Comparison of ENCODE assay signal across 8 cellular contexts in genomic region chr12:92649511-92650227, GRCh38. TPM values are rescaled to one million over a fixed set of nuclear protein-coding genes. Genes with fewer than 3 reads are reported as not detected.
DNase-seq lines count a peak whose midpoint lies in the region; ATAC-seq and TF ChIP-seq lines count a peak whose summit lies in the region.

No MANE protein-coding gene starts in this region.

- no peaks in the 10 kb centered on the region for H3K27me3 Mint-ChIP-seq in GM23338 (ENCODE audit: insufficient read depth, low read depth, poor library complexity)

- H3K9ac ChIP-seq in Loucy (ENCODE audit: low read depth, low read length, poor library complexity, severe bottlenecking): no peak overlapping the region

- H3K27ac ChIP-seq in GM23338 (ENCODE audit: low read depth) (no peak overlapping the region), uterus (no peak overlapping the region)

- peak; percentile 81 for DNase-seq in EL
- peak; percentile 87 for DNase-seq in GM23338 (ENCODE audit: low spot score)
- peak; percentile 77 to 78 for DNase-seq in SHP77 (lab: John Stamatoyannopoulos, UW)
- DNase-seq in activated gamma-delta T cell treated with anti-CD3 and anti-CD28 coated beads, Interleukin-2, amount 50 U/mL, for 16 hours (ENCODE audit: low read depth): peak; percentile 39
- peak; percentile 61 for DNase-seq in germinal center (ENCODE audit: low spot score)
- DNase-seq in pons (ENCODE audit: low spot score): peak; percentile 89
- DNase-seq in uterus: peak; percentile 20 to 67

- no peak overlapping the region for H2AFZ ChIP-seq in GM23338
- no peak overlapping the region for H2AFZ ChIP-seq in Loucy (ENCODE audit: low read length)

- H3K36me3 ChIP-seq in GM23338 (ENCODE audit: insufficient read depth): no peaks in the 10 kb centered on the region
- H3K36me3 ChIP-seq in Loucy (ENCODE audit: insufficient read depth, low read length): no peaks in the 10 kb centered on the region
- H3K36me3 ChIP-seq in uterus: no peaks in the 10 kb centered on the region

- peak overlapping the region; percentile 63 for H3K27ac Mint-ChIP-seq in GM23338

- H3K36me3 Mint-ChIP-seq in GM23338 (ENCODE audit: low read depth): no peaks in the 10 kb centered on the region

- H3K9me2 ChIP-seq in GM23338 (ENCODE audit: insufficient read depth) (no peaks in the 10 kb centered on the region), Loucy (replicated peaks; ENCODE audit: low read depth, low read length) (no peaks in the 10 kb centered on the region)

- TF ChIP-seq CTCF in GM23338 (conservative IDR thresholded peaks at IDR 0.05; ENCODE audit: low read depth in 2 of 2) (peak; percentile 70 to 95), Loucy (conservative IDR thresholded peaks at IDR 0.05; ENCODE audit: low read length) (peak; percentile 73), uterus (IDR thresholded peaks at IDR 0.05) (peak; percentile 58 to 84 (median 70))

- H3K4me1 Mint-ChIP-seq in GM23338: peaks cover 22% of the 10 kb centered on the region

- intact Hi-C loops in uterus (cut with DNase I; ENCODE audit: low total_unique reads): loop anchor here (5.0 kb wide), 1 partner anchor 1287 kb away; no protein-coding TSS in a partner anchor

- no peaks in the 10 kb centered on the region for H3K79me2 ChIP-seq in GM23338 (replicated peaks; ENCODE audit: insufficient read depth)
- no peaks in the 10 kb centered on the region for H3K79me2 ChIP-seq in Loucy (ENCODE audit: insufficient read depth, low read length)

- H3K4me3 Mint-ChIP-seq in GM23338: no peak overlapping the region

- H3K4me2 ChIP-seq in GM23338: peak overlapping the region; percentile 19; the same call in 1 of the 2 replicates
- no peak overlapping the region for H3K4me2 ChIP-seq in Loucy (ENCODE audit: low read depth, low read length, poor library complexity, severe bottlenecking)

- peak; percentile 98 for ATAC-seq in GM23338

- H4K20me1 ChIP-seq in GM23338 (replicated peaks; ENCODE audit: insufficient read depth): no peaks in the 10 kb centered on the region
- H4K20me1 ChIP-seq in Loucy (ENCODE audit: insufficient read depth, low read length, poor library complexity, severe bottlenecking): no peaks in the 10 kb centered on the region

- TF ChIP-seq POLR2A in uterus (IDR thresholded peaks at IDR 0.05): no peak

- no peak overlapping the region for H3K4me3 ChIP-seq in GM23338
- H3K4me3 ChIP-seq in Loucy (ENCODE audit: low read length, poor library complexity, severe bottlenecking): no peak overlapping the region
- H3K4me3 ChIP-seq in uterus: no peak overlapping the region

- no peaks in the 10 kb centered on the region; the same call in 2 of the 3 replicates for H3K9me3 Mint-ChIP-seq in GM23338

- no peaks in the 10 kb centered on the region for H3F3A ChIP-seq in GM23338 (replicated peaks; ENCODE audit: low read depth)
- no peaks in the 10 kb centered on the region for H3F3A ChIP-seq in Loucy (ENCODE audit: low read depth)

- H3K27me3 ChIP-seq in GM23338 (ENCODE audit: insufficient read depth) (no peaks in the 10 kb centered on the region), Loucy (ENCODE audit: insufficient read depth, low read length, poor library complexity, severe bottlenecking) (no peaks in the 10 kb centered on the region), uterus (no peaks in the 10 kb centered on the region)

- H3K9me3 ChIP-seq in Loucy (ENCODE audit: insufficient read depth, low read depth, low read length): no peaks in the 10 kb centered on the region
- H3K9me3 ChIP-seq in uterus: no peaks in the 10 kb centered on the region

- H3K4me1 ChIP-seq in GM23338 (ENCODE audit: insufficient read depth) (peaks cover 19% of the 10 kb centered on the region), Loucy (ENCODE audit: insufficient read depth, low read length, poor library complexity, severe bottlenecking) (no peaks in the 10 kb centered on the region), uterus (no peaks in the 10 kb centered on the region)

TF ChIP-seq in GM23338, 12 proteins besides CTCF, POLR2A, EP300 and RAD21:
- no peak for TF ChIP-seq REST (IDR thresholded peaks at IDR 0.05; ENCODE audit: unreplicated experiment)
- TF ChIP-seq, protein P1, sequence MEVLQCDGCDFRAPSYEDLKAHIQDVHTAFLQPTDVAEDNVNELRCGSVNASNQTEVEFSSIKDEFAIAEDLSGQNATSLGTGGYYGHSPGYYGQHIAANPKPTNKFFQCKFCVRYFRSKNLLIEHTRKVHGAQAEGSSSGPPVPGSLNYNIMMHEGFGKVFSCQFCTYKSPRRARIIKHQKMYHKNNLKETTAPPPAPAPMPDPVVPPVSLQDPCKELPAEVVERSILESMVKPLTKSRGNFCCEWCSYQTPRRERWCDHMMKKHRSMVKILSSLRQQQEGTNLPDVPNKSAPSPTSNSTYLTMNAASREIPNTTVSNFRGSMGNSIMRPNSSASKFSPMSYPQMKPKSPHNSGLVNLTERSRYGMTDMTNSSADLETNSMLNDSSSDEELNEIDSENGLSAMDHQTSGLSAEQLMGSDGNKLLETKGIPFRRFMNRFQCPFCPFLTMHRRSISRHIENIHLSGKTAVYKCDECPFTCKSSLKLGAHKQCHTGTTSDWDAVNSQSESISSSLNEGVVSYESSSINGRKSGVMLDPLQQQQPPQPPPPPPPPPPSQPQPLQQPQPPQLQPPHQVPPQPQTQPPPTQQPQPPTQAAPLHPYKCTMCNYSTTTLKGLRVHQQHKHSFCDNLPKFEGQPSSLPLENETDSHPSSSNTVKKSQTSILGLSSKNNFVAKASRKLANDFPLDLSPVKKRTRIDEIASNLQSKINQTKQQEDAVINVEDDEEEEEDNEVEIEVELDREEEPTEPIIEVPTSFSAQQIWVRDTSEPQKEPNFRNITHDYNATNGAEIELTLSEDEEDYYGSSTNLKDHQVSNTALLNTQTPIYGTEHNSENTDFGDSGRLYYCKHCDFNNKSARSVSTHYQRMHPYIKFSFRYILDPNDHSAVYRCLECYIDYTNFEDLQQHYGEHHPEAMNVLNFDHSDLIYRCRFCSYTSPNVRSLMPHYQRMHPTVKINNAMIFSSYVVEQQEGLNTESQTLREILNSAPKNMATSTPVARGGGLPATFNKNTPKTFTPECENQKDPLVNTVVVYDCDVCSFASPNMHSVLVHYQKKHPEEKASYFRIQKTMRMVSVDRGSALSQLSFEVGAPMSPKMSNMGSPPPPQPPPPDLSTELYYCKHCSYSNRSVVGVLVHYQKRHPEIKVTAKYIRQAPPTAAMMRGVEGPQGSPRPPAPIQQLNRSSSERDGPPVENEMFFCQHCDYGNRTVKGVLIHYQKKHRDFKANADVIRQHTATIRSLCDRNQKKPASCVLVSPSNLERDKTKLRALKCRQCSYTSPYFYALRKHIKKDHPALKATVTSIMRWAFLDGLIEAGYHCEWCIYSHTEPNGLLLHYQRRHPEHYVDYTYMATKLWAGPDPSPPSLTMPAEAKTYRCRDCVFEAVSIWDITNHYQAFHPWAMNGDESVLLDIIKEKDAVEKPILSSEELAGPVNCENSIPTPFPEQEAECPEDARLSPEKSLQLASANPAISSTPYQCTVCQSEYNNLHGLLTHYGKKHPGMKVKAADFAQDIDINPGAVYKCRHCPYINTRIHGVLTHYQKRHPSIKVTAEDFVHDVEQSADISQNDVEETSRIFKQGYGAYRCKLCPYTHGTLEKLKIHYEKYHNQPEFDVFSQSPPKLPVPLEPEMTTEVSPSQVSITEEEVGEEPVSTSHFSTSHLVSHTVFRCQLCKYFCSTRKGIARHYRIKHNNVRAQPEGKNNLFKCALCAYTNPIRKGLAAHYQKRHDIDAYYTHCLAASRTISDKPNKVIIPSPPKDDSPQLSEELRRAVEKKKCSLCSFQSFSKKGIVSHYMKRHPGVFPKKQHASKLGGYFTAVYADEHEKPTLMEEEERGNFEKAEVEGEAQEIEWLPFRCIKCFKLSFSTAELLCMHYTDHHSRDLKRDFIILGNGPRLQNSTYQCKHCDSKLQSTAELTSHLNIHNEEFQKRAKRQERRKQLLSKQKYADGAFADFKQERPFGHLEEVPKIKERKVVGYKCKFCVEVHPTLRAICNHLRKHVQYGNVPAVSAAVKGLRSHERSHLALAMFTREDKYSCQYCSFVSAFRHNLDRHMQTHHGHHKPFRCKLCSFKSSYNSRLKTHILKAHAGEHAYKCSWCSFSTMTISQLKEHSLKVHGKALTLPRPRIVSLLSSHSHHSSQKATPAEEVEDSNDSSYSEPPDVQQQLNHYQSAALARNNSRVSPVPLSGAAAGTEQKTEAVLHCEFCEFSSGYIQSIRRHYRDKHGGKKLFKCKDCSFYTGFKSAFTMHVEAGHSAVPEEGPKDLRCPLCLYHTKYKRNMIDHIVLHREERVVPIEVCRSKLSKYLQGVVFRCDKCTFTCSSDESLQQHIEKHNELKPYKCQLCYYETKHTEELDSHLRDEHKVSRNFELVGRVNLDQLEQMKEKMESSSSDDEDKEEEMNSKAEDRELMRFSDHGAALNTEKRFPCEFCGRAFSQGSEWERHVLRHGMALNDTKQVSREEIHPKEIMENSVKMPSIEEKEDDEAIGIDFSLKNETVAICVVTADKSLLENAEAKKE (CRISPR knock-in tag; IDR thresholded peaks at IDR 0.05): 0 out of 2 replicates have a peak, but pooled peaks have one; percentile 48

RNA-seq across cellular contexts. Expression of gene PLEKHG7, which starts 53.1 kb away (rescaled TPM):
- not detected in 2 replicates for total RNA-seq in GM23338 (2014; rRNA removed; shearing (Covaris generic))
- polyA plus RNA-seq in GM23338 (2016; fragmentation: Nextera tagmentation; extraction: Ambion mirVana): not detected in 2 replicates
- 1 to 10 TPM in 1 of 4 donors, under 1 TPM in 1, not detected in 2; 0.26 to 1.5 TPM for total RNA-seq in uterus

Comparison
In these comparisons a context has a peak if more than half of its experiments do, and no peak if none do; other contexts are left out.
1. DNase-seq: peak in every context shown above with its lines; median percentile 89 in pons; 87 in GM23338; 81 in EL; 78 in SHP77; 61 in germinal center; 44 in uterus; 39 in activated gamma-delta T cell treated with anti-CD3 and anti-CD28 coated beads, Interleukin-2, amount 50 U/mL, for 16 hours.